8 cellular contexts compared by ENCODE assay signal in the genomic region with DNA sequence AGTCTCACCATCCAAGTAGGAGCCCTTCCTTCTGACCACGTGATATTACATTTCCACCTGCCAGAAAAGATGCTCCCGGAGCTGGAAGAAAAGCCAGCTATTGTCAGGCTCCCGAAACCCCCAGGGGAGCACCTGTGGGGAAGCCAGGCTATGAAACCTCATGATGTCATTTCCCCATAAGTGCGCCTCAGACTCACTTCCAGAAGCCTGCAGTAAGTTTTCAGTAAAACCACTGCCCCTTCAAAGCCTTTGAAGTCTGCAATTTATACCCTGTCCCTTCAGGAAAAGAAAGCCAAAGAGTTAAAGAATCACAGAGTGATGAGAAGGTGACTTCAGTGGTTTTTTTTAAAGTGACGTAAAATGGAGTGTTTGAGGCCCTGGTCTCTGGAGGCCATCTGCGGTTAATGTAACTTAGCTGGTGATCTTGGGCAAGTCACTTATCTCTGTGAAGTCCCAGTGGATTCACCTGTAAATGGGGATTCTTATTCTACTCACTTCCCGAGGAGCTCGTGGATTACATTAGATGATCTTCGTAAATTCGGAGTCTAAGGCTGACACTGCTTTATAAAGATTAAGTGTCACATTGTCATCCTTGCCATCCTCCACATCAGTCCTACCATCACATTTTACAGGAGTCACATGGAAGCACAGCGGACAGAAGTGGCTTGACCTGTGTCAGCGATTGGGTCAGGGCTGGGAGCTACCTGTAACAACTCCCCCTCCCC. TPM values are rescaled to one million over a fixed set of nuclear protein-coding genes. Genes with fewer than 3 reads are reported as not detected.
DNase-seq lines count a peak whose midpoint lies in the region; ATAC-seq and TF ChIP-seq lines count a peak whose summit lies in the region.
"Had no signal": no experiment of that assay in that cellular context is flagged by ENCODE, and none has a peak within 500 bp of the region (broad histone marks: within the 10 kb centered on the region; RNA-seq: fewer than 3 reads in every experiment).

No MANE protein-coding gene starts in this region.

- intact Hi-C loops in cardiac septum (cut with DNase I) (loop anchor here (2.0 to 5.0 kb wide), 2 partner anchors 160 to 370 kb away; no protein-coding TSS in a partner anchor), upper lobe of right lung (cut with DNase I) (no loop called here)

- ATAC-seq in GM18870 (IDR thresholded peaks at IDR 0.05; ENCODE audit: unreplicated experiment) = peak; percentile 79
- ATAC-seq in GM21737 (IDR thresholded peaks at IDR 0.05; ENCODE audit: unreplicated experiment) = peak; percentile 57
- peak; percentile 37 for ATAC-seq in HG03521 (IDR thresholded peaks at IDR 0.05; ENCODE audit: unreplicated experiment)
- no peak for ATAC-seq in upper lobe of right lung

- TF ChIP-seq CTCF in upper lobe of right lung (IDR thresholded peaks at IDR 0.05) = no peak

- peaks cover 29% of the 10 kb centered on the region for H3K27me3 ChIP-seq in upper lobe of right lung

- DNase-seq in cardiac septum (ENCODE audit: low spot score) (no peak), CD1c-positive myeloid dendritic cell (ENCODE audit: extremely low spot score) (no peak), upper lobe of right lung (no peak)

- WGBS in mesodermal cell (ENCODE audit: insufficient coverage in 2 of 2), 2 experiments = 77 to 84% methylated on average over 8 to 11 of the region's 12 CpGs

- H3K4me1 ChIP-seq in mesodermal cell (ENCODE audit: control insufficient read depth, insufficient read depth, low read length, poor library complexity, severe bottlenecking) = peaks cover 11% of the 10 kb centered on the region
- peaks cover 17% of the 10 kb centered on the region for H3K4me1 ChIP-seq in upper lobe of right lung

- H3K27ac ChIP-seq in mesodermal cell (ENCODE audit: low read depth, low read length, severe bottlenecking) (no peak overlapping the region), upper lobe of right lung (no peak overlapping the region)
- H3K27ac ChIP-seq: SK-N-MC had no signal

- H3K36me3 ChIP-seq in mesodermal cell (ENCODE audit: control insufficient read depth, insufficient read depth, low read length) (no peaks in the 10 kb centered on the region), upper lobe of right lung (no peaks in the 10 kb centered on the region)

- no peaks in the 10 kb centered on the region for H3K9me3 ChIP-seq in mesodermal cell (ENCODE audit: control insufficient read depth, low read length)
- H3K9me3 ChIP-seq in upper lobe of right lung = no peaks in the 10 kb centered on the region

- H3K4me3 ChIP-seq in mesodermal cell (ENCODE audit: extremely low read depth, insufficient read depth, low read length, poor library complexity, severe bottlenecking) (peak overlapping the region; percentile 95), upper lobe of right lung (no peak overlapping the region)

RNA-seq across cellular contexts. Expression of a gene that starts 2.6 kb away (rescaled TPM):
- polyA plus RNA-seq in mesodermal cell (2013, experiment 1 of 2) = 42.2 TPM
- 44.7 TPM for polyA plus RNA-seq in mesodermal cell (2013, experiment 2 of 2)
- total RNA-seq in cardiac septum (4.5 TPM), upper lobe of right lung (33.3 TPM)
